Comparison of ENCODE assay signal across 7 cellular contexts in genomic region chr11:746289-747175, GRCh38. TPM values are rescaled to one million over a fixed set of nuclear protein-coding genes. Genes with fewer than 3 reads are reported as not detected.
A peak's percentile ranks its signal among the peaks of the same experiment; 100 is the strongest.
DNase-seq lines count a peak whose midpoint lies in the region; ATAC-seq, FAIRE-seq and TF ChIP-seq lines count a peak whose summit lies in the region.

No MANE protein-coding gene starts in this region.

- in situ Hi-C loops in GM12878 (cut with MboI): no loop called here

- CTCF ChIA-PET in GM12878 (lab: Yijun Ruan, JAX): interaction anchor here (0.7 to 1.2 kb wide), 5 partner anchors 16 to 51 kb away, joined by 3 to 5 read pairs (median 3); partner anchors contain the start of genes DEAF1 and TMEM80

- RAD21 ChIA-PET in GM12878 (lab: Charles Lee; ENCODE audit: unreplicated experiment): interaction anchor here (0.7 to 1.9 kb wide), 4 partner anchors 24 to 530 kb away, joined by 3 to 4 read pairs (median 3); no protein-coding TSS in a partner anchor

- DNase-seq in NCI-H526 (lab: John Stamatoyannopoulos, UW): peak; percentile 58 to 83
- DNase-seq in GM12878 (ENCODE audit: low read depth, low spot score): no peak
- DNase-seq in inferior parietal cortex (ENCODE audit: extremely low spot score): peak; percentile 69
- peak; percentile 42 for DNase-seq in small intestine
- DNase-seq in germinal center (ENCODE audit: low spot score): no peak

- TF ChIP-seq CTCF in GM12878 (IDR thresholded peaks at IDR 0.05 in 2 of 3, conservative IDR thresholded peaks at IDR 0.05 in 1 of 3; ENCODE audit: control insufficient read depth in 2 of 3, extremely low read depth in 1 of 3, insufficient read depth in 1 of 3, low read depth in 3 of 3, low read length in 3 of 3): no peak

- TF ChIP-seq POLR2A in GM18505 (IDR thresholded peaks at IDR 0.05; ENCODE audit: borderline replicate concordance, extremely low read depth, insufficient read depth, insufficient read length): no peak
- TF ChIP-seq POLR2A in GM12878 (IDR thresholded peaks at IDR 0.05; ENCODE audit: low read depth, low read length): no peak

- TF ChIP-seq RAD21 in GM12878 (IDR thresholded peaks at IDR 0.05; ENCODE audit: insufficient read depth, low read depth, low read length): no peak

- H3K4me3 ChIP-seq in GM12878 (peak overlapping the region; percentile 90), small intestine (ENCODE audit: low read depth in 1 of 2, low read length in 2 of 2) (peak overlapping the region; percentile 86 to 98)

- BruUV-seq in GM12878 (replicated peaks; lab: Mats Ljungman, UMichigan): no TSS peak

- H2AFZ ChIP-seq in GM12878 (ENCODE audit: control insufficient read depth, low read depth, low read length): peak overlapping the region; percentile 96

- H3K4me2 ChIP-seq in GM12878 (ENCODE audit: control insufficient read depth, insufficient read depth): peak overlapping the region; percentile 83

- 23% methylated on average over 40 of the region's 48 CpGs for WGBS in GM12878 (ENCODE audit: insufficient coverage, insufficient replicate concordance, low lambda C conversion rate, missing lambda C conversion rate)
- 25 to 32% (median 26%) methylated on average over 41 to 48 of the region's 48 CpGs for WGBS in small intestine, 3 donors

- peaks cover 38% of the 10 kb centered on the region for H3K79me2 ChIP-seq in GM12878 (ENCODE audit: control insufficient read depth, insufficient read depth, low read length)

- H3K9ac ChIP-seq in GM12878 (ENCODE audit: control insufficient read depth, insufficient read depth, low read length): peak overlapping the region; percentile 52; the same call in 1 of the 2 replicates

- intact Hi-C loops in GM12878 (cut with micrococcal nuclease; ENCODE audit: unreplicated experiment): loop anchor here (5.0 kb wide), 1 partner anchor 51 kb away; the partner anchor contains the start of gene SLC25A22

- FAIRE-seq in GM12878 (lab: Jason Lieb, UNC) (no peak), small intestine (lab: Jason Lieb, UNC) (no peak)

- H3K36me3 ChIP-seq in GM12878 (ENCODE audit: control insufficient read depth in 2 of 2, insufficient read depth in 2 of 2, low read length in 1 of 2) (no peaks in the 10 kb centered on the region), small intestine (ENCODE audit: control insufficient read depth in 2 of 2, insufficient read depth in 2 of 2, low read length in 2 of 2) (no peaks in the 10 kb centered on the region)

- ATAC-seq in GM18505 (IDR thresholded peaks at IDR 0.05; ENCODE audit: unreplicated experiment) (peak; percentile 26), HG02588 (IDR thresholded peaks at IDR 0.05; ENCODE audit: unreplicated experiment) (peak; percentile 10), GM12878 (peak; percentile 49)

- SMC1A ChIA-PET in GM12878 (lab: Charles Lee; ENCODE audit: uncharacterized antibody, unreplicated experiment): interaction anchor here (0.8 kb wide), 1 partner anchor 49 kb away, joined by 3 read pairs; no protein-coding TSS in a partner anchor

- H3K4me1 ChIP-seq in GM12878 (ENCODE audit: control insufficient read depth, insufficient read depth, low read length): peaks cover 4% of the 10 kb centered on the region
- H3K4me1 ChIP-seq in small intestine (ENCODE audit: control insufficient read depth in 2 of 2, insufficient read depth in 1 of 2, low read depth in 1 of 2, low read length in 1 of 2): peaks cover 5 to 6% of the 10 kb centered on the region in 2 donors

- peak overlapping the region; percentile 81; the same call in 1 of the 2 replicates for H3K27ac ChIP-seq in GM12878 (ENCODE audit: control insufficient read depth, insufficient read depth)
- H3K27ac ChIP-seq in small intestine (ENCODE audit: low read depth in 1 of 2, low read length in 1 of 2): peak overlapping the region; percentile 76 to 77

- H3K27me3 ChIP-seq in GM12878 (replicated peaks in 1 of 2; ENCODE audit: control insufficient read depth in 2 of 2, insufficient read depth in 2 of 2, low read length in 1 of 2) (no peaks in the 10 kb centered on the region), small intestine (ENCODE audit: control insufficient read depth in 2 of 2, insufficient read depth in 2 of 2, low read length in 2 of 2) (no peaks in the 10 kb centered on the region)

- POLR2A ChIA-PET in GM12878 (lab: Charles Lee): interaction anchor here (1.1 to 2.5 kb wide), 4 partner anchors 10 to 30 kb away, joined by 3 to 10 read pairs (median 6); no protein-coding TSS in a partner anchor

- peaks cover 2% of the 10 kb centered on the region; the same call in 1 of the 2 replicates for H4K20me1 ChIP-seq in GM12878 (ENCODE audit: control insufficient read depth, insufficient read depth)

- no peaks in the 10 kb centered on the region for H3K9me3 ChIP-seq in GM12878 (replicated peaks; ENCODE audit: control insufficient read depth, insufficient read depth, low read length)
- H3K9me3 ChIP-seq in small intestine (ENCODE audit: control insufficient read depth, low read depth): no peaks in the 10 kb centered on the region

- TF ChIP-seq EP300 in GM12878 (IDR thresholded peaks at IDR 0.05; ENCODE audit: borderline replicate concordance in 1 of 2, control insufficient read depth in 1 of 2, low read depth in 2 of 2, low read length in 2 of 2): no peak

RNA-seq across cellular contexts. Expression of gene TALDO1, which starts 0.7 kb away (rescaled TPM):
- total RNA-seq in GM12878 (2013; cell fraction: nucleolus; rRNA removed): 34.6 and 35.6 TPM in 2 replicates
- total RNA-seq in GM12878 (2014; rRNA removed) (168 and 176 TPM in 2 replicates), GM12878 (2014; rRNA removed; fragmentation: Illumina TruSeq; extraction: Trizol) (139 and 148 TPM in 2 replicates), GM12878 (2021) (226 and 227 TPM in 2 replicates)
- polyA plus RNA-seq in GM12878 (2011; ENCODE audit: low read depth): 120 TPM
- polyA plus RNA-seq in GM12878 (2011; rRNA removed) (88.2 and 152 TPM in 2 replicates), GM12878 (2014; fragmentation: Illumina TruSeq; extraction: Trizol) (70.6 and 146 TPM in 2 replicates), GM12878 (2014; fragmentation: Nextera tagmentation; extraction: Ambion mirVana) (100 to 1,000 TPM; 121 to 189 TPM), GM12878 (2014; rRNA removed) (227 and 242 TPM in 2 replicates), GM12878 (2016; fragmentation: Nextera tagmentation; extraction: Ambion mirVana) (100 to 1,000 TPM; 293 to 302 TPM), small intestine (100 to 1,000 TPM; 163 to 188 (median 184) TPM)
- 193 and 210 TPM in 2 replicates for polyA plus RNA-seq in GM12878 (2011; cell fraction: cytosol; rRNA removed)
- polyA plus RNA-seq in GM12878 (2011; cell fraction: nucleus; rRNA removed): 130 and 164 TPM in 2 replicates
- polyA plus RNA-seq in GM12878 (2012): 116 and 122 TPM in 2 replicates
- polyA minus RNA-seq in GM12878 (2011; rRNA and poly(A)+ RNA removed): 51.3 and 80.4 TPM in 2 replicates
- 49.3 and 52.0 TPM in 2 replicates for polyA minus RNA-seq in GM12878 (2011; cell fraction: cytosol; rRNA and poly(A)+ RNA removed)
- 13.9 and 22.8 TPM in 2 replicates for polyA minus RNA-seq in GM12878 (2011; cell fraction: nucleus; rRNA and poly(A)+ RNA removed)

RNA-seq across cellular contexts. Expression of gene GATD1, which starts 30.8 kb away (rescaled TPM):
- 169 and 199 TPM in 2 replicates for total RNA-seq in GM12878 (2013; cell fraction: nucleolus; rRNA removed)
- total RNA-seq in GM12878 (2014; rRNA removed) (19.0 and 28.2 TPM in 2 replicates), GM12878 (2014; rRNA removed; fragmentation: Illumina TruSeq; extraction: Trizol) (16.3 and 20.3 TPM in 2 replicates), GM12878 (2021) (59.7 and 62.3 TPM in 2 replicates)
- polyA plus RNA-seq in GM12878 (2011; ENCODE audit: low read depth): 29.1 TPM
- polyA plus RNA-seq in GM12878 (2011; rRNA removed) (11.8 and 17.0 TPM in 2 replicates), GM12878 (2014; fragmentation: Illumina TruSeq; extraction: Trizol) (4.3 and 18.5 TPM in 2 replicates), GM12878 (2014; fragmentation: Nextera tagmentation; extraction: Ambion mirVana) (1 to 10 TPM; 1.2 to 3.3 TPM), GM12878 (2014; rRNA removed) (85.8 and 92.6 TPM in 2 replicates), GM12878 (2016; fragmentation: Nextera tagmentation; extraction: Ambion mirVana) (10 to 100 TPM; 24.3 to 28.0 TPM), small intestine (10 to 100 TPM; 12.2 to 46.0 (median 13.6) TPM)
- 30.5 and 60.2 TPM in 2 replicates for polyA plus RNA-seq in GM12878 (2011; cell fraction: cytosol; rRNA removed)
- 246 and 392 TPM in 2 replicates for polyA plus RNA-seq in GM12878 (2011; cell fraction: nucleus; rRNA removed)
- 21.7 and 24.5 TPM in 2 replicates for polyA plus RNA-seq in GM12878 (2012)
- 8.6 and 24.9 TPM in 2 replicates for polyA minus RNA-seq in GM12878 (2011; rRNA and poly(A)+ RNA removed)
- polyA minus RNA-seq in GM12878 (2011; cell fraction: cytosol; rRNA and poly(A)+ RNA removed): 8.4 and 13.1 TPM in 2 replicates
- polyA minus RNA-seq in GM12878 (2011; cell fraction: nucleus; rRNA and poly(A)+ RNA removed): 23.9 and 49.5 TPM in 2 replicates

RNA-seq across cellular contexts. Expression of gene EPS8L2, which starts 40.5 kb away (rescaled TPM):
- 4.4 and 8.1 TPM in 2 replicates for total RNA-seq in GM12878 (2013; cell fraction: nucleolus; rRNA removed)
- total RNA-seq in GM12878 (2014; rRNA removed) (11.5 and 12.5 TPM in 2 replicates), GM12878 (2014; rRNA removed; fragmentation: Illumina TruSeq; extraction: Trizol) (3.1 and 5.1 TPM in 2 replicates), GM12878 (2021) (10.8 and 13.4 TPM in 2 replicates)
- polyA plus RNA-seq in GM12878 (2011; ENCODE audit: low read depth): 4.7 TPM
- polyA plus RNA-seq in GM12878 (2011; rRNA removed) (4.4 and 7.7 TPM in 2 replicates), GM12878 (2014; fragmentation: Illumina TruSeq; extraction: Trizol) (2.9 and 4.0 TPM in 2 replicates), GM12878 (2014; fragmentation: Nextera tagmentation; extraction: Ambion mirVana) (1 to 10 TPM in 1 of 2 experiments, under 1 TPM in 1; 0.76 to 2.9 TPM), GM12878 (2014; rRNA removed) (11.8 and 15.3 TPM in 2 replicates), GM12878 (2016; fragmentation: Nextera tagmentation; extraction: Ambion mirVana) (10 to 100 TPM; 13.9 to 20.0 TPM), small intestine (1,000 to 10,000 TPM in 2 of 3 donors, 10 to 100 TPM in 1; 90.2 to 1,255 (median 1,014) TPM)
- 7.5 and 14.4 TPM in 2 replicates for polyA plus RNA-seq in GM12878 (2011; cell fraction: cytosol; rRNA removed)
- 44.2 and 44.3 TPM in 2 replicates for polyA plus RNA-seq in GM12878 (2011; cell fraction: nucleus; rRNA removed)
- 22.8 and 23.5 TPM in 2 replicates for polyA plus RNA-seq in GM12878 (2012)
- 3.7 and 4.7 TPM in 2 replicates for polyA minus RNA-seq in GM12878 (2011; rRNA and poly(A)+ RNA removed)
- polyA minus RNA-seq in GM12878 (2011; cell fraction: cytosol; rRNA and poly(A)+ RNA removed): 4.4 and 4.8 TPM in 2 replicates
- polyA minus RNA-seq in GM12878 (2011; cell fraction: nucleus; rRNA and poly(A)+ RNA removed): 5.4 and 5.7 TPM in 2 replicates

RNA-seq across cellular contexts. Expression of gene CEND1, which starts 43.4 kb away (rescaled TPM):
- 0.59 and 1.2 TPM in 2 replicates for total RNA-seq in GM12878 (2013; cell fraction: nucleolus; rRNA removed)
- total RNA-seq in GM12878 (2014; rRNA removed) (5.5 and 7.2 TPM in 2 replicates), GM12878 (2014; rRNA removed; fragmentation: Illumina TruSeq; extraction: Trizol) (1.3 and 2.2 TPM in 2 replicates), GM12878 (2021) (6.9 and 9.0 TPM in 2 replicates)
- 0.83 TPM for polyA plus RNA-seq in GM12878 (2011; ENCODE audit: low read depth)
- polyA plus RNA-seq in GM12878 (2011; rRNA removed) (0.22 and 0.31 TPM in 2 replicates), GM12878 (2014; fragmentation: Illumina TruSeq; extraction: Trizol) (0.35 and 1.4 TPM in 2 replicates), GM12878 (2014; fragmentation: Nextera tagmentation; extraction: Ambion mirVana) (under 1 TPM in 1 of 2 experiments, not detected in 1; 0.55 TPM), GM12878 (2014; rRNA removed) (7.3 and 10.1 TPM in 2 replicates), GM12878 (2016; fragmentation: Nextera tagmentation; extraction: Ambion mirVana) (10 to 100 TPM; 12.7 to 13.6 TPM), small intestine (1 to 10 TPM in 1 of 3 donors, not detected in 2; 3.3 TPM)
- polyA plus RNA-seq in GM12878 (2011; cell fraction: cytosol; rRNA removed): 1.2 and 1.5 TPM in 2 replicates
- 1.2 and 2.8 TPM in 2 replicates for polyA plus RNA-seq in GM12878 (2011; cell fraction: nucleus; rRNA removed)
- polyA plus RNA-seq in GM12878 (2012): 2.0 and 3.4 TPM in 2 replicates
- polyA minus RNA-seq in GM12878 (2011; rRNA and poly(A)+ RNA removed): 0.21 TPM in 1 of 2 replicates, not detected in the other
- 0.67 and 1.4 TPM in 2 replicates for polyA minus RNA-seq in GM12878 (2011; cell fraction: cytosol; rRNA and poly(A)+ RNA removed)
- 0.36 and 0.77 TPM in 2 replicates for polyA minus RNA-seq in GM12878 (2011; cell fraction: nucleus; rRNA and poly(A)+ RNA removed)

RNA-seq across cellular contexts. Expression of gene TMEM80, which starts 50.9 kb away (rescaled TPM):
- 27.5 and 32.1 TPM in 2 replicates for total RNA-seq in GM12878 (2013; cell fraction: nucleolus; rRNA removed)
- total RNA-seq in GM12878 (2014; rRNA removed): 21.9 and 22.1 TPM in 2 replicates
- 11.6 and 11.9 TPM in 2 replicates for total RNA-seq in GM12878 (2014; rRNA removed; fragmentation: Illumina TruSeq; extraction: Trizol)
- total RNA-seq in GM12878 (2021): 16.5 and 19.5 TPM in 2 replicates
- 7.6 TPM for polyA plus RNA-seq in GM12878 (2011; ENCODE audit: low read depth)
- 30.7 and 36.6 TPM in 2 replicates for polyA plus RNA-seq in GM12878 (2011; rRNA removed)
- 28.5 and 37.1 TPM in 2 replicates for polyA plus RNA-seq in GM12878 (2011; cell fraction: cytosol; rRNA removed)
- polyA plus RNA-seq in GM12878 (2011; cell fraction: nucleus; rRNA removed): 45.3 and 46.0 TPM in 2 replicates
- 18.6 and 20.7 TPM in 2 replicates for polyA plus RNA-seq in GM12878 (2012)
- polyA plus RNA-seq in GM12878 (2014; fragmentation: Illumina TruSeq; extraction: Trizol): 8.0 and 14.9 TPM in 2 replicates
- polyA plus RNA-seq in GM12878 (2014; fragmentation: Nextera tagmentation; extraction: Ambion mirVana): 1 to 10 TPM; 6.7 to 8.8 TPM
- polyA plus RNA-seq in GM12878 (2014; rRNA removed): 28.3 and 29.8 TPM in 2 replicates
- 10 to 100 TPM; 28.4 to 30.9 TPM for polyA plus RNA-seq in GM12878 (2016; fragmentation: Nextera tagmentation; extraction: Ambion mirVana)
- 6.9 and 10.7 TPM in 2 replicates for polyA minus RNA-seq in GM12878 (2011; rRNA and poly(A)+ RNA removed)
- 3.2 and 4.0 TPM in 2 replicates for polyA minus RNA-seq in GM12878 (2011; cell fraction: cytosol; rRNA and poly(A)+ RNA removed)
- polyA minus RNA-seq in GM12878 (2011; cell fraction: nucleus; rRNA and poly(A)+ RNA removed): 6.6 and 13.6 TPM in 2 replicates
- polyA plus RNA-seq in small intestine: 10 to 100 TPM; 11.9 to 22.4 (median 20.1) TPM

Comparison
In these comparisons a context has a peak if more than half of its experiments do, and no peak if none do; other contexts are left out.
1. DNase-seq: peak in NCI-H526 (2 of 2), inferior parietal cortex (single experiment) and small intestine (single experiment); none in GM12878 (single experiment) and germinal center (single experiment).
2. Peak in every context shown above with its lines, with median percentiles within 50 percentile points of each other: ATAC-seq.